25 cellular contexts compared by ENCODE assay signal in the genomic region with DNA sequence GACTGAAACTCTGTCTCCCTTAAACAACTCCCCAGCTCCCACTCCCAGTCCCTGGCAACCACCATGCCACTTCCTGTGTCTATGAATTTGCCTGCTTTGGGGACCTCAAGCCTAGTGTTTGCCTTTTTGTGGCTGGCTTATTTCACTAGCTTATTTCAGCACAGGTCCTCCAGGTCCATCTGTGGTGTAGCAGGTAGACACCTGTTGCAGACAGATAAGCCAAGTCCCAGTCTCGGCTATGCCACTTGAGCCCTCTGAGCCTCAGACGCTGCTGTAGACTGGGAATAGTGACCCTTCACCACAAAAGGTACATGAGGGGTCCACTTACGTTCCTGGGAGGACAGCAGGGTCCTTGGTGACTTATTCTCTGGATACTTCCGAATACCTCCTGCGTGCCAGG. TPM values are rescaled to one million over a fixed set of nuclear protein-coding genes. Genes with fewer than 3 reads are reported as not detected.
DNase-seq lines count a peak whose midpoint lies in the region; ATAC-seq lines count a peak whose summit lies in the region.
"Had no signal": no experiment of that assay in that cellular context is flagged by ENCODE, and none has a peak within 500 bp of the region (broad histone marks: within the 10 kb centered on the region; RNA-seq: fewer than 3 reads in every experiment).

No MANE protein-coding gene starts in this region.

- DNase-seq in activated CD4-positive, alpha-beta T cell treated with anti-CD3 and anti-CD28 coated beads, Interleukin-2, amount 10 ng/mL, durations not matched to agents 7 days and 5 days: no peak
- no peak for DNase-seq in activated CD4-positive, alpha-beta T cell treated with anti-CD3 and anti-CD28 coated beads, Interleukin-2, amount 10 ng/mL, durations not matched to agents 24 days and 14 days
- no peak for DNase-seq in central memory CD8-positive, alpha-beta T cell (ENCODE audit: low spot score in 2 of 2)
- DNase-seq in mesenchymal stem cell (no peak), cerebellar nuclear complex (lab: John Stamatoyannopoulos, UW) (no peak), NCI-H1436 (lab: John Stamatoyannopoulos, UW) (no peak)
- DNase-seq: 8988T; ACHN; AML-193; BE2C; Calu3; CD4-positive, alpha-beta T cell; CD8-positive, alpha-beta memory T cell; COR-L47; DMS53; DMS79 treated with DMSO at 0.1 percent for 48 hours; GF-D8; GM23248; H9; HFFc6 had no signal

- no peaks in the 10 kb centered on the region for H3K36me3 Mint-ChIP-seq in activated CD4-positive, alpha-beta T cell treated with anti-CD3 and anti-CD28 coated beads, Interleukin-2, amount 10 ng/mL, durations not matched to agents 7 days and 5 days (ENCODE audit: low read depth)
- no peaks in the 10 kb centered on the region for H3K36me3 Mint-ChIP-seq in activated CD4-positive, alpha-beta T cell treated with anti-CD3 and anti-CD28 coated beads, Interleukin-2, amount 10 ng/mL, durations not matched to agents 24 days and 14 days (ENCODE audit: low read depth)
- peaks cover 6% of the 10 kb centered on the region for H3K36me3 Mint-ChIP-seq in central memory CD8-positive, alpha-beta T cell (ENCODE audit: insufficient read depth)
- H3K36me3 Mint-ChIP-seq: CD8-positive, alpha-beta memory T cell had no signal

- 98% methylated on average over 5 of the region's 5 CpGs for WGBS in mesenchymal stem cell

- H3K4me3 Mint-ChIP-seq in activated CD4-positive, alpha-beta T cell treated with anti-CD3 and anti-CD28 coated beads, Interleukin-2, amount 10 ng/mL, durations not matched to agents 7 days and 5 days: no peak overlapping the region
- H3K4me3 Mint-ChIP-seq in activated CD4-positive, alpha-beta T cell treated with anti-CD3 and anti-CD28 coated beads, Interleukin-2, amount 10 ng/mL, durations not matched to agents 24 days and 14 days: no peak overlapping the region
- peak overlapping the region; percentile 26 for H3K4me3 Mint-ChIP-seq in central memory CD8-positive, alpha-beta T cell
- H3K4me3 Mint-ChIP-seq: CD14-positive monocyte; CD4-positive, alpha-beta T cell; CD8-positive, alpha-beta memory T cell; H9; HFFc6 had no signal

- no peak overlapping the region for H3K4me3 ChIP-seq in mesenchymal stem cell (ENCODE audit: insufficient read depth in 1 of 2, low read depth in 1 of 2, low read length in 2 of 2)
- H3K4me3 ChIP-seq: A549; BLaER1 treated with 17β-estradiol and CSF1 and Interleukin-3, amounts not matched to agents 10 nM and 100 nM; GM23248 had no signal

- no peak overlapping the region for H2BK5ac ChIP-seq in mesenchymal stem cell (ENCODE audit: low read depth, low read length, poor library complexity, severe bottlenecking)

- H3K79me1 ChIP-seq in mesenchymal stem cell (replicated peaks; ENCODE audit: low read length, poor library complexity, severe bottlenecking): peaks cover 3% of the 10 kb centered on the region

- peak overlapping the region; percentile 75 for H4K91ac ChIP-seq in mesenchymal stem cell (ENCODE audit: low read length)

- intact Hi-C loops in activated CD4-positive, alpha-beta T cell treated with anti-CD3 and anti-CD28 coated beads, Interleukin-2, amount 10 ng/mL, durations not matched to agents 24 days and 14 days (cut with micrococcal nuclease): no loop called here

- peaks cover 25% of the 10 kb centered on the region for H3K4me1 Mint-ChIP-seq in activated CD4-positive, alpha-beta T cell treated with anti-CD3 and anti-CD28 coated beads, Interleukin-2, amount 10 ng/mL, durations not matched to agents 7 days and 5 days
- peaks cover 20% of the 10 kb centered on the region for H3K4me1 Mint-ChIP-seq in activated CD4-positive, alpha-beta T cell treated with anti-CD3 and anti-CD28 coated beads, Interleukin-2, amount 10 ng/mL, durations not matched to agents 24 days and 14 days
- H3K4me1 Mint-ChIP-seq in central memory CD8-positive, alpha-beta T cell: peaks cover 28% of the 10 kb centered on the region

- H3K14ac ChIP-seq in mesenchymal stem cell (ENCODE audit: low read length in 2 of 2): no peak overlapping the region

- H3K27ac Mint-ChIP-seq in activated CD4-positive, alpha-beta T cell treated with anti-CD3 and anti-CD28 coated beads, Interleukin-2, amount 10 ng/mL, durations not matched to agents 7 days and 5 days: peak overlapping the region; percentile 7
- no peak overlapping the region for H3K27ac Mint-ChIP-seq in activated CD4-positive, alpha-beta T cell treated with anti-CD3 and anti-CD28 coated beads, Interleukin-2, amount 10 ng/mL, durations not matched to agents 24 days and 14 days
- no peak overlapping the region for H3K27ac Mint-ChIP-seq in central memory CD8-positive, alpha-beta T cell (ENCODE audit: low read depth)
- H3K27ac Mint-ChIP-seq: CD4-positive, alpha-beta T cell; CD8-positive, alpha-beta memory T cell; HFFc6 had no signal

- no peak overlapping the region for H3K23ac ChIP-seq in mesenchymal stem cell (ENCODE audit: low read length in 2 of 2)

- no peak overlapping the region for H2BK15ac ChIP-seq in mesenchymal stem cell (ENCODE audit: low read depth, poor library complexity, severe bottlenecking)

- H2BK12ac ChIP-seq in mesenchymal stem cell (ENCODE audit: low read length in 2 of 2): no peak overlapping the region

- H3K18ac ChIP-seq in mesenchymal stem cell (ENCODE audit: low read depth in 1 of 2, low read length in 2 of 2): no peak overlapping the region

- no peak overlapping the region for H3K4me2 ChIP-seq in mesenchymal stem cell (ENCODE audit: low read length, poor library complexity, severe bottlenecking)
- H3K4me2 ChIP-seq: A549 had no signal

- no peak overlapping the region for H4K8ac ChIP-seq in mesenchymal stem cell (ENCODE audit: low read length)

- peaks cover 27% of the 10 kb centered on the region for H3K27me3 Mint-ChIP-seq in activated CD4-positive, alpha-beta T cell treated with anti-CD3 and anti-CD28 coated beads, Interleukin-2, amount 10 ng/mL, durations not matched to agents 7 days and 5 days
- H3K27me3 Mint-ChIP-seq in activated CD4-positive, alpha-beta T cell treated with anti-CD3 and anti-CD28 coated beads, Interleukin-2, amount 10 ng/mL, durations not matched to agents 24 days and 14 days: peaks cover 19% of the 10 kb centered on the region
- no peaks in the 10 kb centered on the region for H3K27me3 Mint-ChIP-seq in central memory CD8-positive, alpha-beta T cell
- H3K27me3 Mint-ChIP-seq: CD4-positive, alpha-beta T cell had no signal

- H2AK5ac ChIP-seq in mesenchymal stem cell (ENCODE audit: low read length, severe bottlenecking): no peak overlapping the region

- no peak for ATAC-seq in central memory CD8-positive, alpha-beta T cell (replicated peaks; ENCODE audit: extremely low read depth, poor library complexity, severe bottlenecking)
- ATAC-seq in HG02884 (IDR thresholded peaks at IDR 0.05; ENCODE audit: unreplicated experiment): no peak
- ATAC-seq: HCT116 had no signal

- no peak overlapping the region for H3K27ac ChIP-seq in mesenchymal stem cell (ENCODE audit: low read length, poor library complexity, severe bottlenecking)
- H3K27ac ChIP-seq: A549; BLaER1 treated with 17β-estradiol and CSF1 and Interleukin-3, amounts not matched to agents 10 nM and 100 nM; GM23248 had no signal

- peaks cover 17% of the 10 kb centered on the region for H3K4me1 ChIP-seq in mesenchymal stem cell (ENCODE audit: control insufficient read depth, insufficient read depth, low read depth, low read length)
- H3K4me1 ChIP-seq: A549 had no signal

- CTCF ChIA-PET in activated CD4-positive, alpha-beta T cell treated with anti-CD3 and anti-CD28 coated beads, Interleukin-2, amount 10 ng/mL, durations not matched to agents 7 days and 5 days (lab: Charles Lee): no interaction called here

- no peak overlapping the region for H3K9ac ChIP-seq in mesenchymal stem cell (ENCODE audit: low read length)
- H3K9ac ChIP-seq: BLaER1 treated with 17β-estradiol and CSF1 and Interleukin-3, amounts not matched to agents 10 nM and 100 nM; GM23248 had no signal

- POLR2A ChIA-PET in activated CD4-positive, alpha-beta T cell treated with anti-CD3 and anti-CD28 coated beads, Interleukin-2, amount 10 ng/mL, durations not matched to agents 7 days and 5 days (lab: Charles Lee): no interaction called here

- H3K4ac ChIP-seq in mesenchymal stem cell (ENCODE audit: low read depth in 1 of 2, low read length in 2 of 2): no peak overlapping the region

- no peak overlapping the region for H2AFZ ChIP-seq in mesenchymal stem cell (ENCODE audit: low read depth, low read length)
- H2AFZ ChIP-seq: GM23248 had no signal

- H3K9me3 Mint-ChIP-seq in activated CD4-positive, alpha-beta T cell treated with anti-CD3 and anti-CD28 coated beads, Interleukin-2, amount 10 ng/mL, durations not matched to agents 7 days and 5 days: no peaks in the 10 kb centered on the region
- no peaks in the 10 kb centered on the region for H3K9me3 Mint-ChIP-seq in activated CD4-positive, alpha-beta T cell treated with anti-CD3 and anti-CD28 coated beads, Interleukin-2, amount 10 ng/mL, durations not matched to agents 24 days and 14 days
- no peaks in the 10 kb centered on the region for H3K9me3 Mint-ChIP-seq in central memory CD8-positive, alpha-beta T cell
- H3K9me3 Mint-ChIP-seq: CD4-positive, alpha-beta T cell; CD8-positive, alpha-beta memory T cell had no signal

- H3K9me3 ChIP-seq in mesenchymal stem cell (ENCODE audit: control insufficient read depth, low read length): no peaks in the 10 kb centered on the region

- no peaks in the 10 kb centered on the region for H3K36me3 ChIP-seq in mesenchymal stem cell (ENCODE audit: control insufficient read depth in 1 of 2, insufficient read depth in 2 of 2, low read depth in 1 of 2, low read length in 2 of 2)
- H3K36me3 ChIP-seq: BE2C; BLaER1 treated with 17β-estradiol and CSF1 and Interleukin-3, amounts not matched to agents 10 nM and 100 nM had no signal

- H2BK120ac ChIP-seq in mesenchymal stem cell (ENCODE audit: low read depth, low read length): no peak overlapping the region

- H3K27me3 ChIP-seq in mesenchymal stem cell (ENCODE audit: control insufficient read depth in 1 of 2, insufficient read depth in 1 of 2, low read length in 2 of 2): peaks cover 0 to 4% of the 10 kb centered on the region in 2 experiments
- H3K27me3 ChIP-seq: BE2C had no signal

RNA-seq across cellular contexts. Expression of gene KLC1, which starts 24.4 kb away (rescaled TPM):
- 100 to 1,000 TPM; 126 to 135 TPM for total RNA-seq in activated CD4-positive, alpha-beta T cell treated with anti-CD3 and anti-CD28 coated beads, Interleukin-2, amount 10 ng/mL, durations not matched to agents 7 days and 5 days
- 132 and 155 TPM in 2 replicates for total RNA-seq in activated CD4-positive, alpha-beta T cell treated with anti-CD3 and anti-CD28 coated beads, Interleukin-2, amount 10 ng/mL, durations not matched to agents 24 days and 14 days
- 83.2 TPM for polyA plus RNA-seq in mesenchymal stem cell (2013, experiment 1 of 2)
- polyA plus RNA-seq in mesenchymal stem cell (2013, experiment 2 of 2): 80.5 TPM

RNA-seq across cellular contexts. Expression of gene COA8, which starts 41.9 kb away (rescaled TPM):
- 10 to 100 TPM; 24.7 to 24.9 TPM for total RNA-seq in activated CD4-positive, alpha-beta T cell treated with anti-CD3 and anti-CD28 coated beads, Interleukin-2, amount 10 ng/mL, durations not matched to agents 7 days and 5 days
- 38.4 and 41.2 TPM in 2 replicates for total RNA-seq in activated CD4-positive, alpha-beta T cell treated with anti-CD3 and anti-CD28 coated beads, Interleukin-2, amount 10 ng/mL, durations not matched to agents 24 days and 14 days
- polyA plus RNA-seq in mesenchymal stem cell (2013, experiment 1 of 2): 63.1 TPM
- 58.9 TPM for polyA plus RNA-seq in mesenchymal stem cell (2013, experiment 2 of 2)

RNA-seq across cellular contexts. Expression of gene BAG5, which starts 42.2 kb away (rescaled TPM):
- total RNA-seq in activated CD4-positive, alpha-beta T cell treated with anti-CD3 and anti-CD28 coated beads, Interleukin-2, amount 10 ng/mL, durations not matched to agents 7 days and 5 days: 10 to 100 TPM; 29.8 to 30.5 TPM
- 32.1 and 33.9 TPM in 2 replicates for total RNA-seq in activated CD4-positive, alpha-beta T cell treated with anti-CD3 and anti-CD28 coated beads, Interleukin-2, amount 10 ng/mL, durations not matched to agents 24 days and 14 days
- 14.8 TPM for polyA plus RNA-seq in mesenchymal stem cell (2013, experiment 1 of 2)
- 14.4 TPM for polyA plus RNA-seq in mesenchymal stem cell (2013, experiment 2 of 2)
